ENCODE assay signal across 11 cellular contexts in genomic region chr4:105710012-105710600, GRCh38. TPM values are rescaled to one million over a fixed set of nuclear protein-coding genes. Genes with fewer than 3 reads are reported as not detected.
A peak's percentile ranks its signal among the peaks of the same experiment; 100 is the strongest.
DNase-seq lines count a peak whose midpoint lies in the region; ATAC-seq and TF ChIP-seq lines count a peak whose summit lies in the region.
"Had no signal": no experiment of that assay in that cellular context is flagged by ENCODE, and none has a peak within 500 bp of the region (broad histone marks: within the 10 kb centered on the region; RNA-seq: fewer than 3 reads in every experiment).

No MANE protein-coding gene starts in this region.

- no peak overlapping the region for H2BK5ac ChIP-seq in mesenchymal stem cell (ENCODE audit: low read depth, low read length, poor library complexity, severe bottlenecking)

- no peak for ATAC-seq in CD4-positive, alpha-beta T cell (ENCODE audit: poor library complexity)
- ATAC-seq in activated CD8-positive, alpha-beta T cell treated with anti-CD3 and anti-CD28 coated beads, Interleukin-2, amount 10 ng/mL, durations not matched to agents 7 days and 5 days, result no peak
- ATAC-seq in body of pancreas (no peak), GM19395 (IDR thresholded peaks at IDR 0.05; ENCODE audit: unreplicated experiment) (no peak)

- H3K36me3 ChIP-seq in mesenchymal stem cell (ENCODE audit: control insufficient read depth in 1 of 2, insufficient read depth in 2 of 2, low read depth in 1 of 2, low read length in 2 of 2) (no peaks in the 10 kb centered on the region), body of pancreas (replicated peaks in 1 of 2; ENCODE audit: insufficient read depth in 1 of 2, low read depth in 2 of 2) (no peaks in the 10 kb centered on the region)
- H3K36me3 ChIP-seq: tibial artery had no signal

- H4K8ac ChIP-seq in mesenchymal stem cell (ENCODE audit: low read length), result no peak overlapping the region

- TF ChIP-seq POLR2A in body of pancreas (IDR thresholded peaks at IDR 0.05), result no peak

- peak overlapping the region; percentile 95 for H3K9ac ChIP-seq in mesenchymal stem cell (ENCODE audit: low read length)

- no peak overlapping the region for H2BK12ac ChIP-seq in mesenchymal stem cell (ENCODE audit: low read length in 2 of 2)

- no peak for DNase-seq in CD4-positive, alpha-beta T cell
- no peak for DNase-seq in HFF-Myc (ENCODE audit: extremely low read depth, low read depth)
- DNase-seq in activated CD8-positive, alpha-beta T cell treated with anti-CD3 and anti-CD28 coated beads, Interleukin-2, amount 10 ng/mL, durations not matched to agents 7 days and 5 days, result no peak
- DNase-seq in mesenchymal stem cell, result no peak
- DNase-seq in body of pancreas, result no peak
- DNase-seq in substantia nigra (lab: John Stamatoyannopoulos, UW), result no peak
- no peak for DNase-seq in H4 (ENCODE audit: low spot score)
- DNase-seq: activated CD8-positive, alpha-beta memory T cell treated with anti-CD3 and anti-CD28 coated beads, Interleukin-2, amount 50 U/mL, for 48 hours; tibial artery had no signal

- TF ChIP-seq CTCF in CD4-positive, alpha-beta T cell (IDR thresholded peaks at IDR 0.05), result no peak
- no peak for TF ChIP-seq CTCF in HFF-Myc (IDR thresholded peaks at IDR 0.05; ENCODE audit: low read depth, low read length, missing control alignments)
- no peak for TF ChIP-seq CTCF in body of pancreas (IDR thresholded peaks at IDR 0.05)

- H2AK5ac ChIP-seq in mesenchymal stem cell (ENCODE audit: low read length, severe bottlenecking), result no peak overlapping the region

- no peak overlapping the region for H3K18ac ChIP-seq in mesenchymal stem cell (ENCODE audit: low read depth in 1 of 2, low read length in 2 of 2)

- no peaks in the 10 kb centered on the region for H3K27me3 Mint-ChIP-seq in CD4-positive, alpha-beta T cell
- H3K27me3 Mint-ChIP-seq in activated CD8-positive, alpha-beta T cell treated with anti-CD3 and anti-CD28 coated beads, Interleukin-2, amount 10 ng/mL, durations not matched to agents 7 days and 5 days (ENCODE audit: low read depth), result no peaks in the 10 kb centered on the region

- H3K4me1 ChIP-seq in mesenchymal stem cell (ENCODE audit: control insufficient read depth, insufficient read depth, low read depth, low read length) (no peaks in the 10 kb centered on the region), body of pancreas (peaks cover 34% of the 10 kb centered on the region)

- H3K14ac ChIP-seq in mesenchymal stem cell (ENCODE audit: low read length in 2 of 2), result no peak overlapping the region

- H2BK120ac ChIP-seq in mesenchymal stem cell (ENCODE audit: low read depth, low read length), result no peak overlapping the region

- POLR2A ChIA-PET in CD4-positive, alpha-beta T cell (lab: Charles Lee), result interaction anchor here (0.7 kb wide), 1 partner anchor 19 kb away, joined by 4 read pairs; no protein-coding TSS in a partner anchor
- POLR2A ChIA-PET in activated CD8-positive, alpha-beta T cell treated with anti-CD3 and anti-CD28 coated beads, Interleukin-2, amount 10 ng/mL, durations not matched to agents 7 days and 5 days (lab: Charles Lee), result no interaction called here

- intact Hi-C loops in CD4-positive, alpha-beta T cell (cut with DNase I, micrococcal nuclease), result loop anchor here in 1 of 2 experiments (10.0 kb wide), 1 partner anchor 565 kb away; the partner anchor contains the start of gene TET2
- intact Hi-C loops in body of pancreas (cut with DNase I), result loop anchor here (10.0 kb wide), 1 partner anchor 195 kb away; no protein-coding TSS in a partner anchor

- no peak overlapping the region for H3K27ac ChIP-seq in CD4-positive, alpha-beta T cell (ENCODE audit: low read depth, low read length)
- H3K27ac ChIP-seq in mesenchymal stem cell (ENCODE audit: low read length, poor library complexity, severe bottlenecking), result no peak overlapping the region
- H3K27ac ChIP-seq in body of pancreas, result no peak overlapping the region
- H3K27ac ChIP-seq in substantia nigra (ENCODE audit: low read depth, low read length, poor library complexity, severe bottlenecking), result no peak overlapping the region

- CTCF ChIA-PET in CD4-positive, alpha-beta T cell (lab: Charles Lee), result interaction anchor here (0.7 to 1.4 kb wide), 2 partner anchors 9 to 596 kb away, joined by 3 to 4 read pairs; no protein-coding TSS in a partner anchor
- CTCF ChIA-PET in activated CD8-positive, alpha-beta T cell treated with anti-CD3 and anti-CD28 coated beads, Interleukin-2, amount 10 ng/mL, durations not matched to agents 7 days and 5 days (lab: Charles Lee), result interaction anchor here (0.9 to 2.0 kb wide), 2 partner anchors 189 to 236 kb away, joined by 3 to 5 read pairs; partner anchors contain the start of gene PPA2

- no peak overlapping the region for H2BK15ac ChIP-seq in mesenchymal stem cell (ENCODE audit: low read depth, poor library complexity, severe bottlenecking)

- H3K9me3 ChIP-seq in CD4-positive, alpha-beta T cell (ENCODE audit: control insufficient read depth, low read length), result no peaks in the 10 kb centered on the region
- H3K9me3 ChIP-seq in mesenchymal stem cell (ENCODE audit: control insufficient read depth, low read length) (no peaks in the 10 kb centered on the region), body of pancreas (no peaks in the 10 kb centered on the region)
- H3K9me3 ChIP-seq: tibial artery had no signal

- no peaks in the 10 kb centered on the region for H3K27me3 ChIP-seq in CD4-positive, alpha-beta T cell (ENCODE audit: control insufficient read depth, insufficient read depth, low read length)
- H3K27me3 ChIP-seq in mesenchymal stem cell (ENCODE audit: control insufficient read depth in 1 of 2, insufficient read depth in 1 of 2, low read length in 2 of 2) (no peaks in the 10 kb centered on the region), body of pancreas (no peaks in the 10 kb centered on the region)
- H3K27me3 ChIP-seq: tibial artery had no signal

- no peak overlapping the region for H2AFZ ChIP-seq in mesenchymal stem cell (ENCODE audit: low read depth, low read length)

- 93% methylated on average over 14 of the region's 16 CpGs for WGBS in mesenchymal stem cell
- WGBS in body of pancreas, 2 donors, result 60 to 65% methylated on average over 16 of the region's 16 CpGs

- no peak overlapping the region for H3K27ac Mint-ChIP-seq in CD4-positive, alpha-beta T cell
- H3K27ac Mint-ChIP-seq in activated CD8-positive, alpha-beta T cell treated with anti-CD3 and anti-CD28 coated beads, Interleukin-2, amount 10 ng/mL, durations not matched to agents 7 days and 5 days, result no peak overlapping the region

- H3K4me2 ChIP-seq in mesenchymal stem cell (ENCODE audit: low read length, poor library complexity, severe bottlenecking), result no peak overlapping the region

- H3K4me1 Mint-ChIP-seq in CD4-positive, alpha-beta T cell (ENCODE audit: low read depth), result peaks cover 41% of the 10 kb centered on the region
- peaks cover 22% of the 10 kb centered on the region for H3K4me1 Mint-ChIP-seq in activated CD8-positive, alpha-beta T cell treated with anti-CD3 and anti-CD28 coated beads, Interleukin-2, amount 10 ng/mL, durations not matched to agents 7 days and 5 days (ENCODE audit: low read depth)

- no peak overlapping the region for H3K23ac ChIP-seq in mesenchymal stem cell (ENCODE audit: low read length in 2 of 2)

- peak overlapping the region; percentile 100 for H3K4me3 Mint-ChIP-seq in CD4-positive, alpha-beta T cell
- peak overlapping the region; percentile 99 for H3K4me3 Mint-ChIP-seq in activated CD8-positive, alpha-beta T cell treated with anti-CD3 and anti-CD28 coated beads, Interleukin-2, amount 10 ng/mL, durations not matched to agents 7 days and 5 days

- H3K4me3 ChIP-seq in HFF-Myc (replicated peaks; ENCODE audit: low read depth, low read length) (peak overlapping the region; percentile 61), mesenchymal stem cell (ENCODE audit: insufficient read depth in 1 of 2, low read depth in 1 of 2, low read length in 2 of 2) (peak overlapping the region in 1 of 2 experiments; percentile 96), body of pancreas (no peak overlapping the region)
- H3K4me3 ChIP-seq: lung had no signal

- no peak overlapping the region for H3K4ac ChIP-seq in mesenchymal stem cell (ENCODE audit: low read depth in 1 of 2, low read length in 2 of 2)

- peaks cover 9% of the 10 kb centered on the region for H3K79me1 ChIP-seq in mesenchymal stem cell (replicated peaks; ENCODE audit: low read length, poor library complexity, severe bottlenecking)

- peaks cover 11% of the 10 kb centered on the region for H3K36me3 Mint-ChIP-seq in CD4-positive, alpha-beta T cell (ENCODE audit: low read depth)
- peaks cover 6% of the 10 kb centered on the region for H3K36me3 Mint-ChIP-seq in activated CD8-positive, alpha-beta T cell treated with anti-CD3 and anti-CD28 coated beads, Interleukin-2, amount 10 ng/mL, durations not matched to agents 7 days and 5 days (ENCODE audit: low read depth)

- no peak overlapping the region for H4K91ac ChIP-seq in mesenchymal stem cell (ENCODE audit: low read length)

- no peaks in the 10 kb centered on the region for H3K9me3 Mint-ChIP-seq in CD4-positive, alpha-beta T cell
- no peaks in the 10 kb centered on the region for H3K9me3 Mint-ChIP-seq in activated CD8-positive, alpha-beta T cell treated with anti-CD3 and anti-CD28 coated beads, Interleukin-2, amount 10 ng/mL, durations not matched to agents 7 days and 5 days (ENCODE audit: insufficient read depth)

RNA-seq across cellular contexts. Expression of gene GSTCD, which starts 1.5 kb away (rescaled TPM):
- total RNA-seq in CD4-positive, alpha-beta T cell, result 1 to 10 TPM; 5.2 to 5.3 TPM
- 10 to 100 TPM; 15.3 to 18.8 TPM for total RNA-seq in activated CD8-positive, alpha-beta T cell treated with anti-CD3 and anti-CD28 coated beads, Interleukin-2, amount 10 ng/mL, durations not matched to agents 7 days and 5 days
- 3.9 TPM for polyA plus RNA-seq in mesenchymal stem cell (2013, experiment 1 of 2)
- 3.2 TPM for polyA plus RNA-seq in mesenchymal stem cell (2013, experiment 2 of 2)
- 1 to 10 TPM; 3.9 to 5.9 TPM for total RNA-seq in body of pancreas
- 11.2 and 15.8 TPM in 2 replicates for total RNA-seq in H4 (2014; rRNA removed; shearing (Covaris generic))

RNA-seq across cellular contexts. Expression of gene INTS12, which starts 1.6 kb away (rescaled TPM):
- 10 to 100 TPM; 17.8 to 19.9 TPM for total RNA-seq in CD4-positive, alpha-beta T cell
- 10 to 100 TPM; 17.1 to 17.5 TPM for total RNA-seq in activated CD8-positive, alpha-beta T cell treated with anti-CD3 and anti-CD28 coated beads, Interleukin-2, amount 10 ng/mL, durations not matched to agents 7 days and 5 days
- polyA plus RNA-seq in mesenchymal stem cell (2013, experiment 1 of 2), result 23.5 TPM
- 23.9 TPM for polyA plus RNA-seq in mesenchymal stem cell (2013, experiment 2 of 2)
- total RNA-seq in body of pancreas, result 10 to 100 TPM in 1 of 2 donors, 1 to 10 TPM in 1; 9.3 to 10.2 TPM
- total RNA-seq in H4 (2014; rRNA removed; shearing (Covaris generic)), result 18.1 and 26.5 TPM in 2 replicates
